22 cellular contexts compared by ENCODE assay signal in genomic region chr3:19254784-19255338, GRCh38.
"Had no signal": no experiment of that assay in that cellular context is flagged by ENCODE, and none has a peak within 500 bp of the region (broad histone marks: within the 10 kb centered on the region; RNA-seq: fewer than 3 reads in every experiment).

No MANE protein-coding gene starts in this region.

- H3K4me1 Mint-ChIP-seq: mesothelial cell of epicardium, neural crest cell had no signal

- H3K36me3 Mint-ChIP-seq: mesothelial cell of epicardium; natural killer cell treated with Interleukin-12 subunit alpha and Interleukin-12 subunit beta and Interleukin-15 and Interleukin-18, amount 100 ng/mL, for 72 hours; type B pancreatic cell had no signal

- DNase-seq: dorsolateral prefrontal cortex; effector CD4-positive, alpha-beta T cell; head of caudate nucleus; kidney; mesenchymal stem cell; mucosa of descending colon; naive B cell; stimulated activated CD4-positive, alpha-beta T cell treated with anti-CD3 and anti-CD28 coated beads, Interleukin-12 subunit alpha, Interleukin-12 subunit beta, amount 100 ng/mL, for 4 hours; stimulated activated CD4-positive, alpha-beta T cell treated with anti-CD3 and anti-CD28 coated beads, Interleukin-1b, Interleukin-23, amount 100 ng/mL, for 48 hours; stimulated activated CD4-positive, alpha-beta T cell treated with anti-CD3 and anti-CD28 coated beads, Interleukin-4, amount 100 ng/mL, for 1 hour; stimulated activated CD8-positive, alpha-beta memory T cell treated with anti-CD3 and anti-CD28 coated beads, Interleukin-4, amount 100 ng/mL, for 48 hours; stimulated activated naive CD4-positive, alpha-beta T cell treated with Interleukin-2 at 50 U/mL for 16 hours; stomach; thyroid gland had no signal

- H3K27ac ChIP-seq: dorsolateral prefrontal cortex, parathyroid adenoma, stomach, thyroid gland had no signal

- H3K9me3 ChIP-seq: thyroid gland had no signal

- H3K79me2 ChIP-seq: parathyroid adenoma had no signal

- H3K9ac ChIP-seq: parathyroid adenoma had no signal

- H3K4me3 ChIP-seq: dorsolateral prefrontal cortex, lung, mucosa of descending colon, smooth muscle cell, stomach, thyroid gland had no signal

- H2AFZ ChIP-seq: parathyroid adenoma had no signal

- H3K4me2 ChIP-seq: smooth muscle cell had no signal

- H3K4me1 ChIP-seq: stomach, thyroid gland had no signal

- H3K9me3 Mint-ChIP-seq: mesothelial cell of epicardium; natural killer cell treated with Interleukin-12 subunit alpha and Interleukin-12 subunit beta and Interleukin-15 and Interleukin-18, amount 100 ng/mL, for 72 hours; neural crest cell; type B pancreatic cell had no signal

- H3K27me3 Mint-ChIP-seq: naive B cell; natural killer cell treated with Interleukin-12 subunit alpha and Interleukin-12 subunit beta and Interleukin-15 and Interleukin-18, amount 100 ng/mL, for 72 hours; progenitor cell of endocrine pancreas; type B pancreatic cell had no signal

- H3K4me3 Mint-ChIP-seq: mesothelial cell of epicardium; natural killer cell treated with Interleukin-12 subunit alpha and Interleukin-12 subunit beta and Interleukin-15 and Interleukin-18, amount 100 ng/mL, for 72 hours; neural crest cell; type B pancreatic cell had no signal

- H3K36me3 ChIP-seq: stomach, thyroid gland had no signal

- H3K27me3 ChIP-seq: dorsolateral prefrontal cortex, stomach, thyroid gland had no signal

- H3K27ac Mint-ChIP-seq: mesothelial cell of epicardium; natural killer cell treated with Interleukin-12 subunit alpha and Interleukin-12 subunit beta and Interleukin-15 and Interleukin-18, amount 100 ng/mL, for 72 hours; progenitor cell of endocrine pancreas; type B pancreatic cell had no signal
